Comparison of ENCODE assay signal across 1 cellular context in genomic region chr6:32945953-32946352, GRCh38.
TF ChIP-seq lines count a peak whose summit lies in the region.

No MANE protein-coding gene starts in this region.

TF ChIP-seq in GM12878, 131 proteins besides CTCF, POLR2A, EP300 and RAD21:
- TF ChIP-seq ZBTB40 (IDR thresholded peaks at IDR 0.05; ENCODE audit: borderline replicate concordance) (peak; percentile 60; the same call in 1 of the 2 replicates), HDGF (IDR thresholded peaks at IDR 0.05) (no peak)
